ENCODE assay signal across 7 cellular contexts in the genomic region with DNA sequence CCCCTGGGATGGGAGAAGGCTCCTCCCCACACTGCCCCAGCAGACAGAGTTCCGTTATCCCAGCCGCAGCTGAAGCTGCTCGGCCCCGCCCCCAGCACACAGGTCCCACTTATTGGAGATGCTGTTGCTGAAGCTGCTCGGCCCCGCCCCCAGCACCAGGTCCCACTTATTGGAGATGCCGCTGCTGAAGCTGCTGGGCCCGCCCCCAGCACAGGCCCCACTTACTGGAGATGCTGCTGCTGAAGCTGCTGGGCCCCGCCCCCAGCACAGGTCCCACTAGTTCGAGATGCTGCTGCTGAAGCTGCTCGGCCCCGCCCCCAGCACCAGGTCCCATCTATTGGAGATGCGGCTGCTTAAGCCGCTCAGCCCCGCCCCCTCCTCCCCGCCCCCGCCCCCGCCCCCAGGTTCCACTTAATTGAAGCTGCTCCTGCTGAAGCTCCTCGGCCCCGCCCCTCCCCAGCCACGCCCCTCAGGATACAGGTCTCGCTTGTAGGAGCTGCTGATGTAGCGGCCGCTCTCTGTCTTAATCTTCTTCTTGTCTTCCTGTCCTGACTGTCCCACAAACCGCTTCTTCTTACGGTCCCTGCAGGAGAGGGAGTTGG. TPM values are rescaled to one million over a fixed set of nuclear protein-coding genes. Genes with fewer than 3 reads are reported as not detected.
DNase-seq lines count a peak whose midpoint lies in the region; ATAC-seq and TF ChIP-seq lines count a peak whose summit lies in the region.
"Had no signal": no experiment of that assay in that cellular context is flagged by ENCODE, and none has a peak within 500 bp of the region (broad histone marks: within the 10 kb centered on the region; RNA-seq: fewer than 3 reads in every experiment).

No MANE protein-coding gene starts in this region.

- no peak overlapping the region for H3K4me3 ChIP-seq in Caco-2 (ENCODE audit: low read depth, low read length)
- H3K4me3 ChIP-seq in astrocyte of the spinal cord (ENCODE audit: low read depth, low read length): no peak overlapping the region

- intact Hi-C loops in Caco-2 (cut with micrococcal nuclease; ENCODE audit: unreplicated experiment): no loop called here

- H3K9me3 Mint-ChIP-seq in Caco-2 (ENCODE audit: unreplicated experiment): no peaks in the 10 kb centered on the region
- H3K9me3 Mint-ChIP-seq in mesothelial cell of epicardium: no peaks in the 10 kb centered on the region

- POLR2A ChIA-PET in Caco-2 (lab: Charles Lee): no interaction called here

- peaks cover 87% of the 10 kb centered on the region for H3K36me3 Mint-ChIP-seq in Caco-2 (ENCODE audit: insufficient read depth, unreplicated experiment)
- H3K36me3 Mint-ChIP-seq in mesothelial cell of epicardium: peaks cover 42% of the 10 kb centered on the region

- H3K4me1 Mint-ChIP-seq in Caco-2 (ENCODE audit: low read depth, unreplicated experiment) (no peaks in the 10 kb centered on the region), mesothelial cell of epicardium (no peaks in the 10 kb centered on the region)

- H3K36me3 ChIP-seq in Caco-2 (ENCODE audit: control insufficient read depth, insufficient read depth, low read length): peaks cover 3% of the 10 kb centered on the region

- TF ChIP-seq CTCF in Caco-2 (IDR thresholded peaks at IDR 0.05; ENCODE audit: insufficient read depth in 1 of 2, low read depth in 1 of 2, low read length in 1 of 2, severe bottlenecking in 1 of 2, unreplicated experiment in 1 of 2) (no peak), astrocyte of the spinal cord (IDR thresholded peaks at IDR 0.05; ENCODE audit: low read depth, low read length) (no peak), mesothelial cell of epicardium (IDR thresholded peaks at IDR 0.05; ENCODE audit: unreplicated experiment) (no peak)

- in situ Hi-C loops in astrocyte of the spinal cord (cut with HindIII; ENCODE audit: low sequenced_read_pairs): no loop called here

- CTCF ChIA-PET in Caco-2 (lab: Charles Lee): interaction anchor here (0.6 to 0.7 kb wide), 4 partner anchors 22 to 195 kb away, joined by 3 to 8 read pairs (median 4); no protein-coding TSS in a partner anchor

- no peak overlapping the region for H3K27ac Mint-ChIP-seq in Caco-2 (ENCODE audit: unreplicated experiment)
- H3K27ac Mint-ChIP-seq in mesothelial cell of epicardium: no peak overlapping the region

- BruUV-seq in Caco-2 (replicated peaks; lab: Mats Ljungman, UMichigan): no TSS peak

- H3K27me3 Mint-ChIP-seq in Caco-2 (ENCODE audit: insufficient read depth, unreplicated experiment) (no peaks in the 10 kb centered on the region), mesothelial cell of epicardium (ENCODE audit: low read depth) (peaks cover 4% of the 10 kb centered on the region)

- no peaks in the 10 kb centered on the region for H3K4me1 ChIP-seq in Caco-2

- peak; percentile 51 to 80 for DNase-seq in Caco-2
- peak; percentile 58 for DNase-seq in HuH-7.5 (ENCODE audit: low spot score)
- peak; percentile 10 for DNase-seq in astrocyte of the spinal cord (ENCODE audit: low read depth, low spot score)
- DNase-seq in mesothelial cell of epicardium (ENCODE audit: low spot score in 2 of 2, unreplicated experiment in 2 of 2): no peak
- no peak for DNase-seq in HuH-7 (ENCODE audit: low spot score)

- no peaks in the 10 kb centered on the region for H3K27me3 ChIP-seq in Caco-2 (replicated peaks; ENCODE audit: control insufficient read depth, insufficient read depth, low read length)

- H3K9me3 ChIP-seq in Caco-2: no peaks in the 10 kb centered on the region

- ATAC-seq in HG02870 (IDR thresholded peaks at IDR 0.05; ENCODE audit: unreplicated experiment): no peak

- no peak overlapping the region for H3K4me3 Mint-ChIP-seq in Caco-2 (ENCODE audit: unreplicated experiment)
- H3K4me3 Mint-ChIP-seq in mesothelial cell of epicardium: no peak overlapping the region

RNA-seq across cellular contexts. Expression of gene CFAP73, which starts 12.0 kb away (rescaled TPM):
- total RNA-seq in Caco-2 (2022): 0.23 TPM in 1 of 2 replicates, not detected in the other
- not detected in 3 replicates for total RNA-seq in mesothelial cell of epicardium
- total RNA-seq: subcutaneous adipose tissue had no signal

RNA-seq across cellular contexts. Expression of gene DDX54, which starts 23.8 kb away (rescaled TPM):
- total RNA-seq in Caco-2 (2022) (101 and 110 TPM in 2 replicates), mesothelial cell of epicardium (66.7 to 74.5 TPM (median 69.0 TPM) in 3 replicates)

RNA-seq across cellular contexts. Expression of gene RITA1, which starts 24.0 kb away (rescaled TPM):
- total RNA-seq in Caco-2 (2022) (32.7 and 33.6 TPM in 2 replicates), mesothelial cell of epicardium (15.2 to 15.4 TPM (median 15.3 TPM) in 3 replicates)

RNA-seq across cellular contexts. Expression of gene RASAL1, which starts 26.0 kb away (rescaled TPM):
- not detected in 2 replicates for total RNA-seq in Caco-2 (2022)
- 0.61 to 1.2 TPM (median 0.65 TPM) in 3 replicates for total RNA-seq in mesothelial cell of epicardium
- total RNA-seq: subcutaneous adipose tissue had no signal

RNA-seq across cellular contexts. Expression of gene TPCN1, which starts 59.7 kb away (rescaled TPM):
- total RNA-seq in Caco-2 (2022) (54.4 and 55.9 TPM in 2 replicates), mesothelial cell of epicardium (40.0 to 46.0 TPM (median 42.7 TPM) in 3 replicates)

Comparison
In these comparisons a context has a peak if more than half of its experiments do, and no peak if none do; other contexts are left out.
1. DNase-seq: peak in Caco-2 (2 of 2), HuH-7.5 (single experiment) and astrocyte of the spinal cord (single experiment); none in mesothelial cell of epicardium (0 of 2) and HuH-7 (single experiment).